ENCODE assay signal across 30 cellular contexts in the genomic region with DNA sequence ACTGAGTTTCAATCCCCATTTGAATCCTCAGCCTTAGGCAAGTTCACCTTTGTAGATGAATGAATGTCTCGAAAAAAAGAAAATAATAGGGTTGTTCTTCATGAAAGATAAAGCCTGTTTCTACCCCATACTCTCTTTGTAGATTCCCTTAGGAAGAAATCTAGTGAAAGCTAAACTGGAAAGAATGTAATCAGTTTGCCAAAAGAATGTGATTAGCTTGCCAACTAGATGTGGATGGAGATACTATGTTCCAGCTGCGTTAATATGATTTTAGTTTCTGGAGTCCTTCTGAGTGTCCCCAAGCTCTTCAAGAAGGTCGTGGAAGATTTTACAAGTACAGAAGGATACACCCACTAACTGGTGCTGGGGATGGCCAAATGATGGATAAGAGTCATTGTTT.
DNase-seq lines count a peak whose midpoint lies in the region; ATAC-seq and TF ChIP-seq lines count a peak whose summit lies in the region.
"Had no signal": no experiment of that assay in that cellular context is flagged by ENCODE, and none has a peak within 500 bp of the region (broad histone marks: within the 10 kb centered on the region; RNA-seq: fewer than 3 reads in every experiment).

No MANE protein-coding gene starts in this region.

- H3K36me3 ChIP-seq in SK-N-SH (replicated peaks in 1 of 2; ENCODE audit: control insufficient read depth in 1 of 2, insufficient read depth in 2 of 2, low read length in 1 of 2): no peaks in the 10 kb centered on the region
- H3K36me3 ChIP-seq in osteoblast (ENCODE audit: insufficient read depth, low read length): no peaks in the 10 kb centered on the region
- H3K36me3 ChIP-seq in left lung: no peaks in the 10 kb centered on the region
- H3K36me3 ChIP-seq: gastroesophageal sphincter, neural progenitor cell, right lobe of liver, stomach had no signal

- H3K4me2 ChIP-seq in SK-N-SH (peak overlapping the region; percentile 46; the same call in 1 of the 2 replicates), osteoblast (ENCODE audit: insufficient read depth, low read length) (peak overlapping the region; percentile 20)
- H3K4me2 ChIP-seq: hepatocyte, neural progenitor cell had no signal

- peak overlapping the region; percentile 11; the same call in 1 of the 2 replicates for H2AFZ ChIP-seq in SK-N-SH (ENCODE audit: low read depth)
- no peak overlapping the region for H2AFZ ChIP-seq in osteoblast (ENCODE audit: low read length)
- H2AFZ ChIP-seq: hepatocyte, neural progenitor cell had no signal

- H3K27me3 Mint-ChIP-seq in activated CD4-positive, alpha-beta T cell treated with anti-CD3 and anti-CD28 coated beads for 36 hours: peaks cover 2% of the 10 kb centered on the region
- H3K27me3 Mint-ChIP-seq: activated naive CD4-positive, alpha-beta T cell treated with anti-CD3 and anti-CD28 coated beads, Interleukin-2, amount 10 ng/mL, durations not matched to agents 7 days and 5 days; effector memory CD8-positive, alpha-beta T cell had no signal

- H3K9me3 ChIP-seq in SK-N-SH (no peaks in the 10 kb centered on the region), osteoblast (ENCODE audit: low read depth, low read length) (no peaks in the 10 kb centered on the region), left lung (no peaks in the 10 kb centered on the region)
- H3K9me3 ChIP-seq: gastroesophageal sphincter, right lobe of liver, stomach had no signal

- no peaks in the 10 kb centered on the region for H3K4me1 Mint-ChIP-seq in activated CD4-positive, alpha-beta T cell treated with anti-CD3 and anti-CD28 coated beads for 36 hours
- H3K4me1 Mint-ChIP-seq: activated naive CD4-positive, alpha-beta T cell treated with anti-CD3 and anti-CD28 coated beads, Interleukin-2, amount 10 ng/mL, durations not matched to agents 7 days and 5 days; CD8-positive, alpha-beta memory T cell had no signal

- no peaks in the 10 kb centered on the region for H3K27me3 ChIP-seq in SK-N-SH (ENCODE audit: insufficient read depth)
- no peaks in the 10 kb centered on the region for H3K27me3 ChIP-seq in osteoblast (ENCODE audit: insufficient read depth, low read length)
- no peaks in the 10 kb centered on the region for H3K27me3 ChIP-seq in left lung
- H3K27me3 ChIP-seq: gastroesophageal sphincter, hepatocyte, neural progenitor cell, right lobe of liver, stomach had no signal

- H3F3A ChIP-seq in SK-N-SH (replicated peaks; ENCODE audit: insufficient read depth): no peaks in the 10 kb centered on the region

- H3K36me3 Mint-ChIP-seq in activated CD4-positive, alpha-beta T cell treated with anti-CD3 and anti-CD28 coated beads for 36 hours (ENCODE audit: low read depth): no peaks in the 10 kb centered on the region
- H3K36me3 Mint-ChIP-seq: activated naive CD4-positive, alpha-beta T cell treated with anti-CD3 and anti-CD28 coated beads, Interleukin-2, amount 10 ng/mL, durations not matched to agents 7 days and 5 days; CD8-positive, alpha-beta memory T cell; neural progenitor cell had no signal

- 33% methylated on average over 3 of the region's 3 CpGs for WGBS in SK-N-SH (ENCODE audit: low lambda C conversion rate)

- CTCF ChIA-PET in SK-N-SH (lab: Yijun Ruan, JAX): no interaction called here
- CTCF ChIA-PET in activated CD4-positive, alpha-beta T cell treated with anti-CD3 and anti-CD28 coated beads for 36 hours (lab: Charles Lee): interaction anchor here (1.1 kb wide), 1 partner anchor 200 kb away, joined by 4 read pairs; no protein-coding TSS in a partner anchor

- H3K4me3 ChIP-seq in SK-N-SH (ENCODE audit: low read depth in 2 of 2, low read length in 1 of 2): no peak overlapping the region
- H3K4me3 ChIP-seq in osteoblast (ENCODE audit: insufficient read depth, low read length): no peak overlapping the region
- no peak overlapping the region for H3K4me3 ChIP-seq in left lung
- H3K4me3 ChIP-seq: gastroesophageal sphincter, hepatocyte, neural progenitor cell, right lobe of liver, stomach had no signal

- no peak overlapping the region for H3K4me3 Mint-ChIP-seq in activated CD4-positive, alpha-beta T cell treated with anti-CD3 and anti-CD28 coated beads for 36 hours
- H3K4me3 Mint-ChIP-seq: activated CD8-positive, alpha-beta T cell treated with anti-CD3 and anti-CD28 coated beads, Interleukin-2, amount 10 ng/mL, durations not matched to agents 7 days and 5 days; activated naive CD4-positive, alpha-beta T cell treated with anti-CD3 and anti-CD28 coated beads, Interleukin-2, amount 10 ng/mL, durations not matched to agents 7 days and 5 days; CD8-positive, alpha-beta memory T cell; effector memory CD8-positive, alpha-beta T cell; neural progenitor cell had no signal

- POLR2A ChIA-PET in SK-N-SH (lab: Yijun Ruan, JAX): no interaction called here
- POLR2A ChIA-PET in activated CD4-positive, alpha-beta T cell treated with anti-CD3 and anti-CD28 coated beads for 36 hours (lab: Charles Lee): interaction anchor here (0.6 kb wide), 1 partner anchor 10 kb away, joined by 5 read pairs; no protein-coding TSS in a partner anchor

- DNase-seq in EL: peak; percentile 23
- DNase-seq in SK-N-SH: no peak
- DNase-seq in dedifferentiated amniotic fluid mesenchymal stem cell (ENCODE audit: extremely low spot score): peak; percentile 41
- DNase-seq in osteoblast (ENCODE audit: insufficient read length, low spot score, missing footprints): no peak
- no peak for DNase-seq in putamen (ENCODE audit: low spot score)
- no peak for DNase-seq in activated CD4-positive, alpha-beta T cell treated with anti-CD3 and anti-CD28 coated beads for 36 hours
- no peak for DNase-seq in left lung
- DNase-seq: activated CD4-positive, alpha-beta T cell treated with anti-CD3 and anti-CD28 coated beads for 4 hours; activated CD8-positive, alpha-beta T cell treated with anti-CD3 and anti-CD28 coated beads, Interleukin-2, amount 10 ng/mL, durations not matched to agents 7 days and 5 days; activated naive CD4-positive, alpha-beta T cell treated with anti-CD3 and anti-CD28 coated beads, Interleukin-2, amount 10 ng/mL, durations not matched to agents 7 days and 5 days; amygdala; CD8-positive, alpha-beta memory T cell; cortex of kidney; DMS 273 treated with DMSO at 0.1 percent for 48 hours; effector memory CD8-positive, alpha-beta T cell; MV-4-11; NCI-H1436; NCI-H2081; NCI-H2227 treated with DMSO at 0.1 percent for 48 hours; NCI-H526 treated with DMSO at 0.1 percent for 48 hours; posterior cingulate gyrus; right lobe of liver; stimulated activated CD4-positive, alpha-beta T cell treated with anti-CD3 and anti-CD28 coated beads, Interleukin-12 subunit alpha, Interleukin-12 subunit beta, amount 100 ng/mL, for 4 hours; stimulated activated CD4-positive, alpha-beta T cell treated with anti-CD3 and anti-CD28 coated beads, Interleukin-2, amount 100 ng/mL, for 48 hours; stomach; T-helper 9 cell had no signal

- no peaks in the 10 kb centered on the region for H3K9me3 Mint-ChIP-seq in activated CD4-positive, alpha-beta T cell treated with anti-CD3 and anti-CD28 coated beads for 36 hours (ENCODE audit: low read depth)
- H3K9me3 Mint-ChIP-seq: activated naive CD4-positive, alpha-beta T cell treated with anti-CD3 and anti-CD28 coated beads, Interleukin-2, amount 10 ng/mL, durations not matched to agents 7 days and 5 days; CD8-positive, alpha-beta memory T cell; effector memory CD8-positive, alpha-beta T cell; neural progenitor cell had no signal

- no peak for TF ChIP-seq EP300 in SK-N-SH (IDR thresholded peaks at IDR 0.05; ENCODE audit: borderline replicate concordance in 1 of 2, low read depth in 1 of 2, low read length in 1 of 2)

- H4K20me1 ChIP-seq in SK-N-SH (ENCODE audit: insufficient read depth) (no peaks in the 10 kb centered on the region), osteoblast (ENCODE audit: insufficient read depth, low read length) (no peaks in the 10 kb centered on the region)

- H3K9me2 ChIP-seq in SK-N-SH: no peaks in the 10 kb centered on the region

- no peak overlapping the region for H3K27ac ChIP-seq in SK-N-SH (ENCODE audit: low read depth in 2 of 2, low read length in 1 of 2)
- no peak overlapping the region for H3K27ac ChIP-seq in osteoblast (ENCODE audit: low read depth, low read length)
- no peak overlapping the region for H3K27ac ChIP-seq in left lung
- H3K27ac ChIP-seq: gastroesophageal sphincter, hepatocyte, HL-60, neural progenitor cell, right lobe of liver, stomach had no signal

- H3K27ac Mint-ChIP-seq in activated CD4-positive, alpha-beta T cell treated with anti-CD3 and anti-CD28 coated beads for 36 hours: no peak overlapping the region
- H3K27ac Mint-ChIP-seq: activated CD8-positive, alpha-beta T cell treated with anti-CD3 and anti-CD28 coated beads, Interleukin-2, amount 10 ng/mL, durations not matched to agents 7 days and 5 days; activated naive CD4-positive, alpha-beta T cell treated with anti-CD3 and anti-CD28 coated beads, Interleukin-2, amount 10 ng/mL, durations not matched to agents 7 days and 5 days; CD8-positive, alpha-beta memory T cell; effector memory CD8-positive, alpha-beta T cell; neural progenitor cell had no signal

- H3K79me2 ChIP-seq in SK-N-SH (ENCODE audit: insufficient read depth) (no peaks in the 10 kb centered on the region), osteoblast (ENCODE audit: insufficient read depth, low read length) (no peaks in the 10 kb centered on the region)
- H3K79me2 ChIP-seq: hepatocyte had no signal

- no peak for TF ChIP-seq RAD21 in SK-N-SH (IDR thresholded peaks at IDR 0.05; ENCODE audit: low read length)

- no peak for ATAC-seq in activated CD4-positive, alpha-beta T cell treated with anti-CD3 and anti-CD28 coated beads for 36 hours
- ATAC-seq in left lung: no peak
- ATAC-seq: activated CD8-positive, alpha-beta T cell treated with anti-CD3 and anti-CD28 coated beads, Interleukin-2, amount 10 ng/mL, durations not matched to agents 7 days and 5 days; effector memory CD8-positive, alpha-beta T cell; gastroesophageal sphincter; right lobe of liver had no signal

- TF ChIP-seq CTCF in SK-N-SH (IDR thresholded peaks at IDR 0.05) (no peak), osteoblast (IDR thresholded peaks at IDR 0.05; ENCODE audit: extremely low read depth, low read depth, low read length) (no peak), left lung (IDR thresholded peaks at IDR 0.05) (no peak)

- intact Hi-C loops in activated CD4-positive, alpha-beta T cell treated with anti-CD3 and anti-CD28 coated beads for 36 hours (cut with DNase I, micrococcal nuclease): no loop called here
- intact Hi-C loops in left lung (cut with DNase I): no loop called here

- H3K9ac ChIP-seq in SK-N-SH: no peak overlapping the region
- H3K9ac ChIP-seq: neural progenitor cell had no signal

- H3K4me1 ChIP-seq in SK-N-SH (ENCODE audit: control insufficient read depth in 1 of 2, insufficient read depth in 2 of 2, low read depth in 1 of 2, low read length in 1 of 2): peaks cover 0 to 8% of the 10 kb centered on the region in 2 experiments; a peak in 1 of 4 replicates
- no peaks in the 10 kb centered on the region for H3K4me1 ChIP-seq in osteoblast (ENCODE audit: insufficient read depth, low read length)
- H3K4me1 ChIP-seq in left lung: no peaks in the 10 kb centered on the region
- H3K4me1 ChIP-seq: gastroesophageal sphincter, neural progenitor cell, right lobe of liver, stomach had no signal

TF ChIP-seq in SK-N-SH, 30 proteins besides CTCF, POLR2A, EP300 and RAD21 (continues in another document):
- TF ChIP-seq, protein P1, sequence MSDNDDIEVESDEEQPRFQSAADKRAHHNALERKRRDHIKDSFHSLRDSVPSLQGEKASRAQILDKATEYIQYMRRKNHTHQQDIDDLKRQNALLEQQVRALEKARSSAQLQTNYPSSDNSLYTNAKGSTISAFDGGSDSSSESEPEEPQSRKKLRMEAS (IDR thresholded peaks at IDR 0.05; ENCODE audit: low read depth): no peak

Comparison
In these comparisons a context has a peak if more than half of its experiments do, and no peak if none do; other contexts are left out.
1. DNase-seq: peak in EL (single experiment) and dedifferentiated amniotic fluid mesenchymal stem cell (single experiment); none in SK-N-SH (single experiment), osteoblast (single experiment), putamen (single experiment), activated CD4-positive, alpha-beta T cell treated with anti-CD3 and anti-CD28 coated beads for 36 hours (single experiment) and left lung (0 of 2).